ENCODE assay signal across 8 cellular contexts in genomic region chr22:36481393-36482168, GRCh38. TPM values are rescaled to one million over a fixed set of nuclear protein-coding genes. Genes with fewer than 3 reads are reported as not detected.
DNase-seq lines count a peak whose midpoint lies in the region; TF ChIP-seq lines count a peak whose summit lies in the region.

A gene with protein sequence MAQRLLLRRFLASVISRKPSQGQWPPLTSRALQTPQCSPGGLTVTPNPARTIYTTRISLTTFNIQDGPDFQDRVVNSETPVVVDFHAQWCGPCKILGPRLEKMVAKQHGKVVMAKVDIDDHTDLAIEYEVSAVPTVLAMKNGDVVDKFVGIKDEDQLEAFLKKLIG (minus strand): TSS chr22:36481640. CDS start chr22:36480837, 803 bp downstream.

- peak; percentile 93 for DNase-seq in GDM1 (lab: John Stamatoyannopoulos, UW)
- peak; percentile 98 for DNase-seq in HEK293T (ENCODE audit: extremely low spot score)
- peak; percentile 97 for DNase-seq in NAMALWA (ENCODE audit: low spot score)
- DNase-seq in SK-N-DZ (ENCODE audit: low spot score), result peak; percentile 97
- peak; percentile 98 for DNase-seq in activated naive CD4-positive, alpha-beta T cell treated with anti-CD3 and anti-CD28 coated beads for 36 hours
- peak; percentile 89 for DNase-seq in foreskin melanocyte
- DNase-seq in substantia nigra (lab: John Stamatoyannopoulos, UW), result peak; percentile 70 to 98 (median 94)

- intact Hi-C loops in activated naive CD4-positive, alpha-beta T cell treated with anti-CD3 and anti-CD28 coated beads for 36 hours (cut with micrococcal nuclease), result loop anchor here (1.0 to 10.0 kb wide), 6 partner anchors 26 to 833 kb away; partner anchors contain the start of genes APOL2, APOL6, EIF3D and FOXRED2

- H3K9me3 Mint-ChIP-seq in activated naive CD4-positive, alpha-beta T cell treated with anti-CD3 and anti-CD28 coated beads for 36 hours, result no peaks in the 10 kb centered on the region

- H3K4me1 ChIP-seq in neutrophil (ENCODE audit: control insufficient read depth in 1 of 2, insufficient read depth in 1 of 2, low read depth in 1 of 2, low read length in 1 of 2), result peaks cover 14 to 16% of the 10 kb centered on the region in 2 experiments

- H3K36me3 Mint-ChIP-seq in activated naive CD4-positive, alpha-beta T cell treated with anti-CD3 and anti-CD28 coated beads for 36 hours (ENCODE audit: low read depth), result peaks cover 15% of the 10 kb centered on the region

- POLR2A ChIA-PET in HEK293T (lab: Yijun Ruan, JAX), result interaction anchor here (0.6 to 2.7 kb wide), 34 partner anchors 9 to 293 kb away, joined by 3 to 16 read pairs (median 4); partner anchors contain the start of genes APOL2, EIF3D, FOXRED2 and MYH9

- peak within 1 kb of the TSS; percentile 89 for H3K27ac Mint-ChIP-seq in activated naive CD4-positive, alpha-beta T cell treated with anti-CD3 and anti-CD28 coated beads for 36 hours

- TF ChIP-seq CTCF in neutrophil (IDR thresholded peaks at IDR 0.05), result no peak

- no peaks in the 10 kb centered on the region for H3K27me3 Mint-ChIP-seq in activated naive CD4-positive, alpha-beta T cell treated with anti-CD3 and anti-CD28 coated beads for 36 hours (ENCODE audit: low read depth)

- no peaks in the 10 kb centered on the region for H3K9me3 ChIP-seq in neutrophil

- no peaks in the 10 kb centered on the region for H3K27me3 ChIP-seq in neutrophil

- peaks cover 13% of the 10 kb centered on the region for H3K4me1 Mint-ChIP-seq in activated naive CD4-positive, alpha-beta T cell treated with anti-CD3 and anti-CD28 coated beads for 36 hours (ENCODE audit: low read depth)

- H3K4me3 Mint-ChIP-seq in activated naive CD4-positive, alpha-beta T cell treated with anti-CD3 and anti-CD28 coated beads for 36 hours, result peak within 1 kb of the TSS; percentile 95

- H3K27ac ChIP-seq in neutrophil, result peak within 1 kb of the TSS; percentile 99
- peak within 1 kb of the TSS; percentile 97 for H3K27ac ChIP-seq in substantia nigra (ENCODE audit: low read depth, low read length, poor library complexity, severe bottlenecking)

- peak within 1 kb of the TSS; percentile 86 to 96 for H3K4me3 ChIP-seq in neutrophil (ENCODE audit: low read depth in 1 of 2, low read length in 1 of 2)

- H3K36me3 ChIP-seq in neutrophil, result peaks cover 5% of the 10 kb centered on the region

- CTCF ChIA-PET in HEK293T (lab: Yijun Ruan, JAX), result interaction anchor here (0.7 kb wide), 1 partner anchor 291 kb away, joined by 4 read pairs; no protein-coding TSS in a partner anchor
- CTCF ChIA-PET in activated naive CD4-positive, alpha-beta T cell treated with anti-CD3 and anti-CD28 coated beads for 36 hours (lab: Charles Lee), result interaction anchor here (0.6 to 1.7 kb wide), 5 partner anchors 11 to 416 kb away, joined by 3 to 9 read pairs (median 3); partner anchors contain the start of gene APOL2

TF ChIP-seq in HEK293T, 16 proteins besides CTCF, POLR2A, EP300 and RAD21:
- TF ChIP-seq CTBP1 (IDR thresholded peaks at IDR 0.05; ENCODE audit: borderline replicate concordance) (no peak), BHLHE40 (IDR thresholded peaks at IDR 0.05; ENCODE audit: borderline replicate concordance) (no peak), HDGF (IDR thresholded peaks at IDR 0.05; ENCODE audit: borderline replicate concordance) (no peak), ZNF384 (IDR thresholded peaks at IDR 0.05) (peak; percentile 98), TARDBP (IDR thresholded peaks at IDR 0.05) (no peak), SUZ12 (IDR thresholded peaks at IDR 0.05) (no peak), ARNT (IDR thresholded peaks at IDR 0.05) (no peak), FOXA1 (IDR thresholded peaks at IDR 0.05) (no peak), NFRKB (IDR thresholded peaks at IDR 0.05) (no peak), L3MBTL2 (conservative IDR thresholded peaks at IDR 0.05) (peak; percentile 71; the same call in 1 of the 2 replicates), FOXK2 (IDR thresholded peaks at IDR 0.05) (no peak), FOXM1 (IDR thresholded peaks at IDR 0.05; ENCODE audit: borderline replicate concordance) (no peak), ELF4 (IDR thresholded peaks at IDR 0.05) (peak; percentile 66; the same call in 1 of the 2 replicates), SP1 (IDR thresholded peaks at IDR 0.05) (no peak), LEF1 (IDR thresholded peaks at IDR 0.05; ENCODE audit: borderline replicate concordance) (no peak)
- TF ChIP-seq, protein P1, sequence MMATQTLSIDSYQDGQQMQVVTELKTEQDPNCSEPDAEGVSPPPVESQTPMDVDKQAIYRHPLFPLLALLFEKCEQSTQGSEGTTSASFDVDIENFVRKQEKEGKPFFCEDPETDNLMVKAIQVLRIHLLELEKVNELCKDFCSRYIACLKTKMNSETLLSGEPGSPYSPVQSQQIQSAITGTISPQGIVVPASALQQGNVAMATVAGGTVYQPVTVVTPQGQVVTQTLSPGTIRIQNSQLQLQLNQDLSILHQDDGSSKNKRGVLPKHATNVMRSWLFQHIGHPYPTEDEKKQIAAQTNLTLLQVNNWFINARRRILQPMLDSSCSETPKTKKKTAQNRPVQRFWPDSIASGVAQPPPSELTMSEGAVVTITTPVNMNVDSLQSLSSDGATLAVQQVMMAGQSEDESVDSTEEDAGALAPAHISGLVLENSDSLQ (IDR thresholded peaks at IDR 0.05), result peak; percentile 94

RNA-seq across cellular contexts. Expression of the gene that starts here (rescaled TPM):
- polyA plus RNA-seq in SK-N-DZ (2014; cell fraction: cytosol; rRNA removed), result 19.5 and 21.5 TPM in 2 replicates
- 13.6 and 39.4 TPM in 2 replicates for polyA plus RNA-seq in SK-N-DZ (2014; cell fraction: nucleus; rRNA removed)
- total RNA-seq in activated naive CD4-positive, alpha-beta T cell treated with anti-CD3 and anti-CD28 coated beads for 36 hours, result 100 to 1,000 TPM; 108 to 113 TPM

Comparison
In these comparisons a context has a peak if more than half of its experiments do, and no peak if none do; other contexts are left out.
1. Peak in every context shown above with its lines: DNase-seq, H3K4me3 ChIP-seq and H3K27ac ChIP-seq.